ENCODE assay signal across 9 cellular contexts in genomic region chr22:24951942-24952836, GRCh38. TPM values are rescaled to one million over a fixed set of nuclear protein-coding genes. Genes with fewer than 3 reads are reported as not detected.
DNase-seq lines count a peak whose midpoint lies in the region; ATAC-seq, FAIRE-seq and TF ChIP-seq lines count a peak whose summit lies in the region.
"Had no signal": no experiment of that assay in that cellular context is flagged by ENCODE, and none has a peak within 500 bp of the region (broad histone marks: within the 10 kb centered on the region; RNA-seq: fewer than 3 reads in every experiment).

Gene KIAA1671, plus strand, starts transcription at chr22:24952716. Its CDS starts 75,284 bp downstream, at chr22:25028000.

- peaks cover 8% of the 10 kb centered on the region for H3K4me1 ChIP-seq in Panc1 (ENCODE audit: control insufficient read depth, insufficient read depth, low read length)
- H3K4me1 ChIP-seq in muscle layer of colon (ENCODE audit: insufficient read depth, low read length), result no peaks in the 10 kb centered on the region

- H3K27me3 ChIP-seq in Panc1 (ENCODE audit: control insufficient read depth, insufficient read depth, low read length) (no peaks in the 10 kb centered on the region), muscle layer of colon (ENCODE audit: control insufficient read depth in 1 of 2, insufficient read depth in 2 of 2, low read length in 2 of 2) (peaks cover 6 to 9% of the 10 kb centered on the region in 2 donors)

- in situ Hi-C loops in Panc1 (cut with HindIII; ENCODE audit: low pct_unique_long_range_greater_than_20kb, low sequenced_read_pairs), result no loop called here

- H3K4me3 ChIP-seq in Panc1 (ENCODE audit: low read depth in 2 of 2, low read length in 2 of 2), result peak within 1 kb of the TSS; percentile 84 to 86
- peak within 1 kb of the TSS; percentile 88 to 94 for H3K4me3 ChIP-seq in muscle layer of colon (ENCODE audit: low read depth in 1 of 2, low read length in 2 of 2)

- no peaks in the 10 kb centered on the region for H3K9me3 ChIP-seq in Panc1 (ENCODE audit: control insufficient read depth, insufficient read depth, low read depth, low read length)
- no peaks in the 10 kb centered on the region for H3K9me3 ChIP-seq in muscle layer of colon (ENCODE audit: low read length)

- CTCF ChIA-PET in Panc1 (lab: Charles Lee), result interaction anchor here (0.5 to 0.7 kb wide), 2 partner anchors 60 to 283 kb away, joined by 5 to 6 read pairs; no protein-coding TSS in a partner anchor

- intact Hi-C loops in Panc1 (cut with micrococcal nuclease; ENCODE audit: unreplicated experiment), result loop anchor here (2.0 to 5.0 kb wide), 2 partner anchors 75 to 97 kb away; no protein-coding TSS in a partner anchor

- H3K36me3 ChIP-seq in Panc1 (ENCODE audit: control insufficient read depth, insufficient read depth, low read length) (no peaks in the 10 kb centered on the region), muscle layer of colon (ENCODE audit: insufficient read depth, low read length) (no peaks in the 10 kb centered on the region)

- H3K9ac ChIP-seq in muscle layer of colon (ENCODE audit: low read length), result peak within 1 kb of the TSS; percentile 61

- DNase-seq in NCI-H1417 (lab: John Stamatoyannopoulos, UW) (peak; percentile 76 to 88 (median 81)), NCI-H1417 treated with DMSO at 0.1 percent for 48 hours (lab: John Stamatoyannopoulos, UW) (no peak), HTR-8/SVneo (ENCODE audit: insufficient read length, low spot score) (peak; percentile 83), Panc1 (ENCODE audit: low read depth, low spot score) (no peak)
- peak; percentile 90 to 93 for DNase-seq in activated T-cell treated with anti-CD3 and anti-CD28 coated beads, Interleukin-2, amount 50 U/mL, for 48 hours
- peak; percentile 90 for DNase-seq in stimulated activated CD8-positive, alpha-beta memory T cell treated with anti-CD3 and anti-CD28 coated beads, Interleukin-4, amount 100 ng/mL, for 48 hours

- FAIRE-seq in HTR-8/SVneo (lab: Jason Lieb, UNC), result peak; percentile 46
- FAIRE-seq: A204.1 had no signal

- peak; percentile 96 for TF ChIP-seq CTCF in Panc1 (IDR thresholded peaks at IDR 0.05)

- H3K27ac ChIP-seq in Panc1 (ENCODE audit: low read length) (peak within 1 kb of the TSS; percentile 92), muscle layer of colon (ENCODE audit: low read depth, low read length) (peak within 1 kb of the TSS; percentile 35)

- peak; percentile 95 for ATAC-seq in Panc1
- ATAC-seq in esophagus mucosa, result peak; percentile 93

- BruUV-seq in Panc1 (replicated peaks; lab: Mats Ljungman, UMichigan), result no TSS peak

- POLR2A ChIA-PET in Panc1 (lab: Charles Lee), result no interaction called here

RNA-seq across cellular contexts. Expression of gene KIAA1671, which starts in this region (rescaled TPM):
- total RNA-seq in Panc1 (2021; ENCODE audit: unreplicated experiment), result 48.1 TPM
- 21.9 TPM for polyA plus RNA-seq in Panc1 (2012; ENCODE audit: insufficient read length)
- total RNA-seq in esophagus mucosa, result 43.3 TPM

Comparison
In these comparisons a context has a peak if more than half of its experiments do, and no peak if none do; other contexts are left out.
1. DNase-seq: peak in NCI-H1417 (3 of 3), HTR-8/SVneo (single experiment), activated T-cell treated with anti-CD3 and anti-CD28 coated beads, Interleukin-2, amount 50 U/mL, for 48 hours (2 of 2) and stimulated activated CD8-positive, alpha-beta memory T cell treated with anti-CD3 and anti-CD28 coated beads, Interleukin-4, amount 100 ng/mL, for 48 hours (single experiment); none in NCI-H1417 treated with DMSO at 0.1 percent for 48 hours (single experiment) and Panc1 (single experiment).